In genomic region chr20:50628326-50628725, GRCh38 we compare ENCODE assay signal across 1 cellular context.
TF ChIP-seq lines count a peak whose summit lies in the region.

No MANE protein-coding gene starts in this region.

TF ChIP-seq in WTC11, 78 proteins besides CTCF, POLR2A, EP300 and RAD21 (continued from another document):
- TF ChIP-seq, protein P1, sequence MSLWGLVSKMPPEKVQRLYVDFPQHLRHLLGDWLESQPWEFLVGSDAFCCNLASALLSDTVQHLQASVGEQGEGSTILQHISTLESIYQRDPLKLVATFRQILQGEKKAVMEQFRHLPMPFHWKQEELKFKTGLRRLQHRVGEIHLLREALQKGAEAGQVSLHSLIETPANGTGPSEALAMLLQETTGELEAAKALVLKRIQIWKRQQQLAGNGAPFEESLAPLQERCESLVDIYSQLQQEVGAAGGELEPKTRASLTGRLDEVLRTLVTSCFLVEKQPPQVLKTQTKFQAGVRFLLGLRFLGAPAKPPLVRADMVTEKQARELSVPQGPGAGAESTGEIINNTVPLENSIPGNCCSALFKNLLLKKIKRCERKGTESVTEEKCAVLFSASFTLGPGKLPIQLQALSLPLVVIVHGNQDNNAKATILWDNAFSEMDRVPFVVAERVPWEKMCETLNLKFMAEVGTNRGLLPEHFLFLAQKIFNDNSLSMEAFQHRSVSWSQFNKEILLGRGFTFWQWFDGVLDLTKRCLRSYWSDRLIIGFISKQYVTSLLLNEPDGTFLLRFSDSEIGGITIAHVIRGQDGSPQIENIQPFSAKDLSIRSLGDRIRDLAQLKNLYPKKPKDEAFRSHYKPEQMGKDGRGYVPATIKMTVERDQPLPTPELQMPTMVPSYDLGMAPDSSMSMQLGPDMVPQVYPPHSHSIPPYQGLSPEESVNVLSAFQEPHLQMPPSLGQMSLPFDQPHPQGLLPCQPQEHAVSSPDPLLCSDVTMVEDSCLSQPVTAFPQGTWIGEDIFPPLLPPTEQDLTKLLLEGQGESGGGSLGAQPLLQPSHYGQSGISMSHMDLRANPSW (CRISPR knock-in tag; conservative IDR thresholded peaks at IDR 0.05; ENCODE audit: low read depth), result no peak
